Comparison of ENCODE assay signal across 8 cellular contexts in the genomic region with DNA sequence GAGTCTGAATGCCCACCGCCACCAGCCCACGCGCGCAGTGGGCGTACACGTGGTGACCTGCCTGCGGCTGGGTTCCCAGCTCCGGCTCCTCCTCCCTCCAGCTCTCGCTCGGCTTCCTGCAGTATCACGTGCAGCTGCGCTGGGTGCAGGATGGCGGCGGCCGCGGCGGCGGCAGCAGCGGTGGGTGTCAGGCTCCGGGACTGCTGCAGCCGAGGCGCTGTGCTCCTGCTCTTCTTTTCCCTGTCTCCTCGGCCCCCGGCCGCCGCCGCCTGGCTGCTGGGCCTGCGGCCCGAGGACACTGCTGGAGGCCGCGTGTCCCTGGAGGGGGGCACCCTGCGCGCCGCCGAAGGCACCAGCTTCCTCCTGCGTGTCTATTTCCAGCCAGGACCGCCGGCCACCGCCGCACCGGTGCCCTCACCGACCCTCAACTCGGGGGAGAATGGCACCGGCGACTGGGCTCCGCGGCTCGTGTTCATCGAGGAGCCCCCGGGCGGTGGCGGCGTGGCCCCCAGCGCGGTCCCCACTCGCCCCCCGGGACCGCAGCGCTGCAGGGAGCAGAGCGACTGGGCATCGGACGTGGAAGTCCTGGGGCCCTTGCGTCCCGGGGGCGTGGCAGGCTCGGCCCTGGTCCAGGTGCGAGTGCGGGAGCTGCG. TPM values are rescaled to one million over a fixed set of nuclear protein-coding genes. Genes with fewer than 3 reads are reported as not detected.
A peak's percentile ranks its signal among the peaks of the same experiment; 100 is the strongest.
DNase-seq lines count a peak whose midpoint lies in the region; ATAC-seq and TF ChIP-seq lines count a peak whose summit lies in the region.

Gene CNNM1, plus strand, starts transcription at position 119 of the 653 bp plus-strand sequence. Its CDS starts 32 bp downstream, at position 151.

- H3K27me3 ChIP-seq in heart right ventricle (peaks cover 4 to 87% (median 73%) of the 10 kb centered on the region in 7 donors), SJCRH30 (no peaks in the 10 kb centered on the region)

- H3K36me3 ChIP-seq in heart right ventricle (no peaks in the 10 kb centered on the region), SJCRH30 (no peaks in the 10 kb centered on the region)

- ATAC-seq in GM21381 (IDR thresholded peaks at IDR 0.05; ENCODE audit: unreplicated experiment): peak; percentile 62
- ATAC-seq in heart right ventricle: peak in 7 of 8 donors; percentile 47 to 64 (median 50)

- H3K27me3 Mint-ChIP-seq in progenitor cell of endocrine pancreas: peaks cover 43% of the 10 kb centered on the region

- intact Hi-C loops in heart right ventricle (cut with DNase I): no loop called here

- H3K4me3 Mint-ChIP-seq in progenitor cell of endocrine pancreas (ENCODE audit: low read depth): peak within 1 kb of the TSS; percentile 62

- 0 to 2% methylated on average over 66 to 69 of the region's 69 CpGs for WGBS in heart right ventricle, 2 donors

- H3K36me3 Mint-ChIP-seq in progenitor cell of endocrine pancreas (ENCODE audit: insufficient read depth): no peaks in the 10 kb centered on the region

- peaks cover 2% of the 10 kb centered on the region for H3K4me1 Mint-ChIP-seq in progenitor cell of endocrine pancreas (ENCODE audit: low read depth)

- H3K4me1 ChIP-seq in heart right ventricle: peaks cover 0 to 19% (median 18%) of the 10 kb centered on the region in 9 donors
- H3K4me1 ChIP-seq in SJCRH30: no peaks in the 10 kb centered on the region

- H3K27ac Mint-ChIP-seq in progenitor cell of endocrine pancreas: no peak within 1 kb of the TSS

- H3K9me3 ChIP-seq in heart right ventricle (no peaks in the 10 kb centered on the region), SJCRH30 (replicated peaks) (no peaks in the 10 kb centered on the region)

- no peaks in the 10 kb centered on the region for H3K9me3 Mint-ChIP-seq in progenitor cell of endocrine pancreas (ENCODE audit: low read depth)

- H3K4me3 ChIP-seq in heart right ventricle (peak within 1 kb of the TSS; percentile 32 to 58 (median 44)), SJCRH30 (no peak within 1 kb of the TSS)

- no peak within 1 kb of the TSS for H3K27ac ChIP-seq in heart right ventricle
- H3K27ac ChIP-seq in SJCRH30: no peak within 1 kb of the TSS

- DNase-seq in COLO668 (lab: John Stamatoyannopoulos, UW; ENCODE audit: unreplicated experiment) (peak; percentile 69), M059J (ENCODE audit: low read depth) (peak; percentile 57), heart right ventricle (peak in 1 of 2 donors; percentile 13), progenitor cell of endocrine pancreas (ENCODE audit: low spot score, unreplicated experiment) (peak; percentile 28), SJCRH30 (no peak), NCI-H1930 (lab: John Stamatoyannopoulos, UW) (no peak)
- DNase-seq in activated naive CD4-positive, alpha-beta T cell treated with Interleukin-2 at 50 U/mL for 16 hours: peak; percentile 9

- TF ChIP-seq CTCF in heart right ventricle (IDR thresholded peaks at IDR 0.05): no peak
- TF ChIP-seq CTCF in progenitor cell of endocrine pancreas (IDR thresholded peaks at IDR 0.05; ENCODE audit: unreplicated experiment): no peak

RNA-seq across cellular contexts. Expression of gene CNNM1, which starts in this region (rescaled TPM):
- total RNA-seq in M059J (2014; rRNA removed; shearing (Covaris generic)): 1.6 and 2.4 TPM in 2 replicates
- under 1 TPM in 6 of 10 donors, not detected in 4; 0.07 to 0.24 (median 0.14) TPM for total RNA-seq in heart right ventricle
- polyA plus RNA-seq in heart right ventricle: under 1 TPM; 0.01 to 0.07 TPM
- 0.36 and 0.38 TPM in 2 replicates for total RNA-seq in progenitor cell of endocrine pancreas
- not detected in 2 replicates for total RNA-seq in SJCRH30 (2014; rRNA removed; shearing (Covaris generic))

Comparison
In these comparisons a context has a peak if more than half of its experiments do, and no peak if none do; other contexts are left out.
1. Peak in ATAC-seq and H3K4me3 ChIP-seq in heart right ventricle; RNA of the gene not detected or under 1 TPM.
2. Peak in DNase-seq in progenitor cell of endocrine pancreas; RNA of the gene not detected or under 1 TPM.
3. DNase-seq: peak in COLO668 (single experiment), M059J (single experiment) and activated naive CD4-positive, alpha-beta T cell treated with Interleukin-2 at 50 U/mL for 16 hours (single experiment); none in SJCRH30 (0 of 2) and NCI-H1930 (0 of 2).